ENCODE assay signal across 9 cellular contexts in the genomic region with DNA sequence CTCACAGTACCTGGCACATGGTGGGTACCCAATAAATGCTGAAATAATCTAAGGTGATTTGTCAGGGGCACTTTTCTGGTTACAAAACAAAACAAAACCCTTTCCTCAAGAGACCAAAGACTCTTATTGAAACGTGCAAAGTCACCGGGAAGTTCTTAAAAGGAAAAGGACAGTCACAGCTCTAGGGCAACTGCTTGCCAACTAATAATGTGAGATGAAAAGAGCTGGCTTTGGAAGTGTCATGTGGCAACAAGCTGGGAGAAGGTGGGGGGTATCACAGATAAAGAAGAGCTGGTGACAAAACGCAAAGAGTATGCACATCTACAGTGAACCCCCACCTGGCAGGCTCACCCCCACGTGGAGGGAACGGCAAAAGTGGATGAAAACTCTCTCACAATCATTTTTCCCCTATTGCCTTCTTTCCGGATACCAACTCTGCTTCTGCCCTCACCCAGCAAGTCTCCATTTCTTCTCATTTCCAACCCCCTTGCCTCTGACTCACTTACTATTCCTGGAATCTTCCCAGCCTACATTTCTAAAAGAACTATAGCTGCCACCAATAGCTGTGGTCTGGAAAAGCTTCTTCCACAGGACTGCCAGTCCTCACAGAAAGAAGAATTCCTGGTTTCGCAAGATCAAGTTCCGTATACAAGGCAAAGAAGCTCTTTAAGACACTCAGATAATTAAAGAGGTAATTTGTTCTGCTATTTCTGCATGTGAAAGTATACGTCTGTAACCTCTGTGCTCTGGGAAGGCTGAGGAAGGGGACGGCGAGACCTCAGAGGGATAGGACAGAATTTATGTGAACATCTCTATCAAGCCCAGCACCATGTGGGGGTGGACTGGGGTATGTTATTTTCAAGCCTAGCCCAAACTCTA. TPM values are rescaled to one million over a fixed set of nuclear protein-coding genes. Genes with fewer than 3 reads are reported as not detected.
DNase-seq lines count a peak whose midpoint lies in the region; ATAC-seq, FAIRE-seq and TF ChIP-seq lines count a peak whose summit lies in the region.
"Had no signal": no experiment of that assay in that cellular context is flagged by ENCODE, and none has a peak within 500 bp of the region (broad histone marks: within the 10 kb centered on the region; RNA-seq: fewer than 3 reads in every experiment).

No MANE protein-coding gene starts in this region.

- no peak for TF ChIP-seq RAD21 in HCT116 (IDR thresholded peaks at IDR 0.05; ENCODE audit: low read depth)

- FAIRE-seq in keratinocyte (lab: Jason Lieb, UNC), result peak; percentile 64

- H3K79me2 ChIP-seq in HCT116 (ENCODE audit: insufficient read depth, low read length), result 0 out of 2 replicates have a peak, but pooled peaks cover 1% of the 10 kb centered on the region
- no peaks in the 10 kb centered on the region for H3K79me2 ChIP-seq in keratinocyte (ENCODE audit: control insufficient read depth, insufficient read depth, low read length)

- H3K4me2 ChIP-seq in HCT116 (ENCODE audit: low read length) (peak overlapping the region; percentile 20; the same call in 1 of the 2 replicates), keratinocyte (ENCODE audit: control insufficient read depth, extremely low read depth, insufficient read depth, low read depth, low read length) (peak overlapping the region; percentile 67)

- H4K20me1 ChIP-seq in HCT116 (ENCODE audit: insufficient read depth) (no peaks in the 10 kb centered on the region), keratinocyte (ENCODE audit: control insufficient read depth, extremely low read depth, insufficient read depth, low read length) (no peaks in the 10 kb centered on the region)

- POLR2A ChIA-PET in HCT116 (lab: Charles Lee), result no interaction called here

- dilution Hi-C loops in keratinocyte (cut with MboI; ENCODE audit: extremely low pct_ligation_motif_present, low sequenced_read_pairs), result no loop called here

- BruUV-seq in HCT116 (replicated peaks; lab: Mats Ljungman, UMichigan), result no TSS peak

- no peaks in the 10 kb centered on the region for H3K9me2 ChIP-seq in HCT116 (ENCODE audit: insufficient read depth)

- H3K9me3 ChIP-seq in HCT116 (ENCODE audit: control insufficient read depth in 1 of 2, insufficient read depth in 1 of 2, low read depth in 1 of 2, low read length in 2 of 2), result no peaks in the 10 kb centered on the region
- H3K9me3 ChIP-seq in keratinocyte (ENCODE audit: control insufficient read depth, low read depth, low read length), result no peaks in the 10 kb centered on the region
- no peaks in the 10 kb centered on the region for H3K9me3 ChIP-seq in colonic mucosa

- H3K9ac ChIP-seq in HCT116 (ENCODE audit: low read length) (no peak overlapping the region), keratinocyte (ENCODE audit: control insufficient read depth, extremely low read depth, insufficient read depth, low read length) (peak overlapping the region; percentile 70), colonic mucosa (ENCODE audit: low read depth in 2 of 2, low read length in 2 of 2) (no peak overlapping the region)

- H3K36me3 Mint-ChIP-seq in brain, result peaks cover 71% of the 10 kb centered on the region

- no peaks in the 10 kb centered on the region for H3K27me3 Mint-ChIP-seq in brain

- ATAC-seq in HCT116, result no peak
- no peak for ATAC-seq in GM18519 (IDR thresholded peaks at IDR 0.05; ENCODE audit: low FRiP score, unreplicated experiment)

- H3K27me3 ChIP-seq in HCT116 (ENCODE audit: insufficient read depth, low read length) (no peaks in the 10 kb centered on the region), keratinocyte (ENCODE audit: control insufficient read depth, extremely low read depth, insufficient read depth, low read length) (no peaks in the 10 kb centered on the region), colonic mucosa (no peaks in the 10 kb centered on the region)

- H3K4me1 ChIP-seq in HCT116 (ENCODE audit: control insufficient read depth in 1 of 2, insufficient read depth in 2 of 2, low read length in 2 of 2) (peaks cover 2 to 20% of the 10 kb centered on the region in 2 experiments; a peak in 2 of 4 replicates), keratinocyte (ENCODE audit: control insufficient read depth, extremely low read depth, insufficient read depth, low read length) (peaks cover 37% of the 10 kb centered on the region), colonic mucosa (no peaks in the 10 kb centered on the region)

- peaks cover 13 to 20% of the 10 kb centered on the region in 2 experiments for H3K36me3 ChIP-seq in HCT116 (ENCODE audit: control insufficient read depth in 1 of 2, insufficient read depth in 2 of 2, low read length in 2 of 2)
- peaks cover 20 to 27% of the 10 kb centered on the region in 2 experiments for H3K36me3 ChIP-seq in keratinocyte (ENCODE audit: control insufficient read depth in 2 of 2, extremely low read depth in 1 of 2, insufficient read depth in 2 of 2, low read length in 2 of 2)
- peaks cover 15% of the 10 kb centered on the region for H3K36me3 ChIP-seq in colonic mucosa

- TF ChIP-seq CTCF in HCT116 (IDR thresholded peaks at IDR 0.05 in 2 of 3, conservative IDR thresholded peaks at IDR 0.05 in 1 of 3; ENCODE audit: borderline replicate concordance in 1 of 3, insufficient read depth in 1 of 3, low read depth in 2 of 3, low read length in 2 of 3) (no peak), brain (conservative IDR thresholded peaks at IDR 0.05) (no peak), keratinocyte (optimal IDR thresholded peaks at IDR 0.05 in 1 of 3, IDR thresholded peaks at IDR 0.05 in 1 of 3, conservative IDR thresholded peaks at IDR 0.05 in 1 of 3; ENCODE audit: extremely low read depth in 1 of 3, insufficient read depth in 2 of 3, low read length in 3 of 3) (no peak), colonic mucosa (IDR thresholded peaks at IDR 0.05) (no peak)

- peak overlapping the region in 4 of 5 experiments; percentile 7 to 94 (median 71) for H3K27ac Mint-ChIP-seq in brain

- peaks cover 11% of the 10 kb centered on the region for H3K4me1 Mint-ChIP-seq in brain

- no peak for TF ChIP-seq POLR2A in HCT116 (IDR thresholded peaks at IDR 0.05; ENCODE audit: borderline replicate concordance, extremely low read depth, insufficient read depth, insufficient read length)

- H3K9me3 Mint-ChIP-seq in brain, result no peaks in the 10 kb centered on the region

- CTCF ChIA-PET in HCT116 (lab: Charles Lee), result interaction anchor here (0.6 kb wide), 1 partner anchor 15 kb away, joined by 5 read pairs; no protein-coding TSS in a partner anchor

- no peak overlapping the region for H3K4me3 Mint-ChIP-seq in brain

- H2AFZ ChIP-seq in HCT116 (ENCODE audit: low read depth, low read length, poor library complexity, severe bottlenecking), result no peak overlapping the region
- peak overlapping the region; percentile 70 for H2AFZ ChIP-seq in keratinocyte (ENCODE audit: control insufficient read depth, low read length)

- H3K9me1 ChIP-seq in keratinocyte (ENCODE audit: control insufficient read depth, extremely low read depth, insufficient read depth, low read length), result no peaks in the 10 kb centered on the region

- intact Hi-C loops in HCT116 (cut with micrococcal nuclease) (no loop called here), colonic mucosa (cut with DNase I) (no loop called here)

- H3K27ac ChIP-seq in HCT116 (ENCODE audit: low read depth, low read length) (peak overlapping the region; percentile 47; the same call in 1 of the 2 replicates), keratinocyte (ENCODE audit: control insufficient read depth, insufficient read depth, low read length) (peak overlapping the region; percentile 90), colonic mucosa (no peak overlapping the region)

- RAD21 ChIA-PET in HCT116 (lab: Charles Lee; ENCODE audit: low non-redundant PET in 1 of 2, low total read pairs in 2 of 2, uncharacterized antibody in 2 of 2, unreplicated experiment in 2 of 2), result no interaction called here

- DNase-seq in HCT116 (ENCODE audit: low read depth, low spot score) (no peak), keratinocyte (ENCODE audit: low read depth, low spot score) (peak; percentile 48), superior temporal gyrus (ENCODE audit: extremely low spot score) (peak; percentile 60), colonic mucosa (no peak), NCI-H1105 (lab: John Stamatoyannopoulos, UW) (no peak), NCI-H2107 treated with DMSO at 0.1 percent for 48 hours (lab: John Stamatoyannopoulos, UW; ENCODE audit: unreplicated experiment) (no peak)
- DNase-seq: activated CD4-positive, CD25-positive, alpha-beta regulatory T cell had no signal

- H3K4me3 ChIP-seq in HCT116 (replicated peaks in 1 of 2; ENCODE audit: low read depth in 1 of 2, low read length in 2 of 2) (no peak overlapping the region), keratinocyte (ENCODE audit: control insufficient read depth in 2 of 3, extremely low read depth in 1 of 3, insufficient read depth in 2 of 3, low read depth in 1 of 3, low read length in 3 of 3) (peak overlapping the region; percentile 21 to 32 (median 27)), colonic mucosa (no peak overlapping the region)

TF ChIP-seq in HCT116, 20 proteins besides CTCF, POLR2A, EP300 and RAD21 (continues in another document):
- TF ChIP-seq CEBPB (IDR thresholded peaks at IDR 0.05; ENCODE audit: low read depth), result peak; percentile 59; the same call in 1 of the 2 replicates
- TF ChIP-seq SRF (IDR thresholded peaks at IDR 0.05; ENCODE audit: low read depth), result no peak

RNA-seq across cellular contexts. Expression of a gene that starts 21.8 kb away (rescaled TPM):
- 1.5 TPM for total RNA-seq in HCT116 (2021; ENCODE audit: unreplicated experiment)
- polyA plus RNA-seq in HCT116 (2012), result 0.26 and 0.29 TPM in 2 replicates
- 3.1 TPM for polyA plus RNA-seq in brain (ENCODE audit: insufficient read depth, low read depth, low replicate concordance)
- 0.59 to 5.2 TPM (median 1.00 TPM) in 3 replicates for polyA plus RNA-seq in keratinocyte
- polyA plus RNA-seq in keratinocyte (2011; ENCODE audit: low read depth), result 0.37 TPM
- 0.44 and 0.65 TPM in 2 replicates for polyA plus RNA-seq in keratinocyte (2011; cell fraction: cytosol; rRNA removed)
- polyA plus RNA-seq in keratinocyte (2011; cell fraction: nucleus; rRNA removed), result 2.4 and 2.7 TPM in 2 replicates
- 0.20 and 3.4 TPM in 2 replicates for polyA plus RNA-seq in keratinocyte (2012; ENCODE audit: low replicate concordance)
- 2.0 to 11.6 TPM (median 2.6 TPM) in 3 replicates for polyA minus RNA-seq in keratinocyte
- 3.5 TPM for polyA minus RNA-seq in keratinocyte (2011; cell fraction: cytosol; rRNA and poly(A)+ RNA removed)
- polyA minus RNA-seq in keratinocyte (2011; cell fraction: nucleus; rRNA and poly(A)+ RNA removed), result 1.8 and 1.9 TPM in 2 replicates
- total RNA-seq in colonic mucosa, result 100 to 1,000 TPM; 216 to 567 TPM

RNA-seq across cellular contexts. Expression of a gene that starts 57.3 kb away (rescaled TPM):
- total RNA-seq in HCT116 (2021; ENCODE audit: unreplicated experiment) (23.3 TPM), colonic mucosa (10 to 100 TPM; 44.5 to 48.6 TPM)
- polyA plus RNA-seq in HCT116 (2012), result 10.8 and 15.9 TPM in 2 replicates
- polyA plus RNA-seq in brain (ENCODE audit: insufficient read depth, low read depth, low replicate concordance) (34.1 TPM), keratinocyte (22.9 to 39.2 TPM (median 34.6 TPM) in 3 replicates)
- polyA plus RNA-seq in keratinocyte (2011; ENCODE audit: low read depth), result 27.6 TPM
- polyA plus RNA-seq in keratinocyte (2011; cell fraction: cytosol; rRNA removed), result 23.1 and 30.5 TPM in 2 replicates
- polyA plus RNA-seq in keratinocyte (2011; cell fraction: nucleus; rRNA removed), result 18.4 and 19.9 TPM in 2 replicates
- polyA plus RNA-seq in keratinocyte (2012; ENCODE audit: low replicate concordance), result 22.9 and 30.3 TPM in 2 replicates
- 15.8 to 64.5 TPM (median 41.5 TPM) in 3 replicates for polyA minus RNA-seq in keratinocyte
- 22.1 TPM for polyA minus RNA-seq in keratinocyte (2011; cell fraction: cytosol; rRNA and poly(A)+ RNA removed)
- polyA minus RNA-seq in keratinocyte (2011; cell fraction: nucleus; rRNA and poly(A)+ RNA removed), result 21.5 and 39.3 TPM in 2 replicates

Comparison
In these comparisons a context has a peak if more than half of its experiments do, and no peak if none do; other contexts are left out.
1. DNase-seq: peak in keratinocyte (single experiment) and superior temporal gyrus (single experiment); none in HCT116 (single experiment), colonic mucosa (single experiment), NCI-H1105 (single experiment) and NCI-H2107 treated with DMSO at 0.1 percent for 48 hours (single experiment).
2. H3K4me3 ChIP-seq: peak in keratinocyte (3 of 3); none in HCT116 (0 of 2) and colonic mucosa (single experiment).
3. RNA of a gene that starts 21.8 kb away (total RNA-seq): 216 to 567 TPM in colonic mucosa; 1.5 TPM in HCT116 (single experiment); every median in the first group is over 10 times any median in the second.